In genomic region chr17:36289965-36290612, GRCh38 we compare ENCODE assay signal across 10 cellular contexts. TPM values are rescaled to one million over a fixed set of nuclear protein-coding genes. Genes with fewer than 3 reads are reported as not detected.
"Had no signal": no experiment of that assay in that cellular context is flagged by ENCODE, and none has a peak within 500 bp of the region (broad histone marks: within the 10 kb centered on the region; RNA-seq: fewer than 3 reads in every experiment).

No MANE protein-coding gene starts in this region.

RNA-seq across cellular contexts. Expression of gene TBC1D3I, which starts 25.7 kb away (rescaled TPM):
- total RNA-seq: Right ventricle myocardium inferior, RPMI7951, SJCRH30, SJSA1, SK-MEL-5 had no signal
- polyA plus RNA-seq: SK-N-SH had no signal

RNA-seq across cellular contexts. Expression of gene TBC1D3G, which starts 33.6 kb away (rescaled TPM):
- total RNA-seq: OCI-LY7, PC-3, PC-9, Right ventricle myocardium inferior, Right ventricle myocardium superior, RPMI7951, SJCRH30, SJSA1, SK-MEL-5 had no signal
- polyA plus RNA-seq: SK-N-SH had no signal
